34 cellular contexts compared by ENCODE assay signal in the genomic region with DNA sequence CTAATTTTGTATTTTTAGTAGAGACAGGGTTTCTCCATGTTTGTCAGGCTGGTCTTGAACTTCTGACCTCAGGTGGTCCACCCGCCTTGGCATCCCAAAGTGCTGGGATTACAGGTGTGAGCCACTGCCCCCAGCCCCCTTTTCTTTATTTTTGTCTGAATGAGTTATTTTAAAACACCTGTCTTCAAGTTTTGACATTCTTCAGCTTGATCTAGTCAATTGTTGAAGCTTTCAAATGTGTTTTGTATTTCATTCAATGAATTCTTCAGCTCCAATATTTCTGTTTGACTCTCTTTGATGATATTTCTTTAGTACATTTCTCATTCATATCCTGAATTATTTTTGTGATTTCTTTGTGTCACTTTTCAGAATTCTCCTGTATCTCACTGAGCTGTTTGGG.
"Had no signal": no experiment of that assay in that cellular context is flagged by ENCODE, and none has a peak within 500 bp of the region (broad histone marks: within the 10 kb centered on the region; RNA-seq: fewer than 3 reads in every experiment).

No MANE protein-coding gene starts in this region.

- FAIRE-seq: endometrium, endothelial cell of umbilical vein had no signal

- H3K4me1 Mint-ChIP-seq: activated CD4-positive, alpha-beta T cell treated with anti-CD3 and anti-CD28 coated beads for 36 hours; activated CD4-positive, alpha-beta T cell treated with anti-CD3 and anti-CD28 coated beads, Interleukin-2, amount 10 ng/mL, durations not matched to agents 24 days and 14 days; activated CD8-positive, alpha-beta memory T cell treated with anti-CD3 and anti-CD28 coated beads, Interleukin-2, amount 10 ng/mL, durations not matched to agents 7 days and 5 days; activated naive CD4-positive, alpha-beta T cell treated with anti-CD3 and anti-CD28 coated beads, Interleukin-2, amount 50 U/mL, for 24 hours had no signal

- H3K9me3 ChIP-seq: colonic mucosa had no signal

- H3K36me3 ChIP-seq: ascending aorta, breast epithelium, cardiac muscle cell, colonic mucosa, esophagus squamous epithelium, gastroesophageal sphincter, heart right ventricle had no signal

- DNase-seq: activated CD4-positive, alpha-beta memory T cell treated with anti-CD3 and anti-CD28 coated beads for 36 hours; activated CD4-positive, alpha-beta T cell treated with anti-CD3 and anti-CD28 coated beads for 36 hours; activated CD4-positive, alpha-beta T cell treated with anti-CD3 and anti-CD28 coated beads, Interleukin-2, amount 10 ng/mL, durations not matched to agents 24 days and 14 days; activated CD4-positive, CD25-positive, alpha-beta regulatory T cell; activated CD4-positive, CD25-positive, alpha-beta regulatory T cell treated with anti-CD3 and anti-CD28 coated beads, Interleukin-2, amount 50 U/mL, for 72 hours; activated CD8-positive, alpha-beta memory T cell treated with anti-CD3 and anti-CD28 coated beads, Interleukin-2, amount 10 ng/mL, durations not matched to agents 7 days and 5 days; activated CD8-positive, alpha-beta memory T cell treated with anti-CD3 and anti-CD28 coated beads, Interleukin-2, amount 50 U/mL, for 4 hours; activated CD8-positive, alpha-beta T cell treated with anti-CD3 and anti-CD28 coated beads, Interleukin-2, amount 10 ng/mL, durations not matched to agents 7 days and 5 days; activated effector memory CD4-positive, alpha-beta T cell treated with anti-CD3 and anti-CD28 coated beads, Interleukin-2, amount 50 U/mL, for 16 hours; activated naive CD4-positive, alpha-beta T cell treated with anti-CD3 and anti-CD28 coated beads for 36 hours; activated naive CD8-positive, alpha-beta T cell treated with anti-CD3 and anti-CD28 coated beads, Interleukin-2, amount 10 ng/mL, durations not matched to agents 7 days and 5 days; activated T-cell treated with anti-CD3 and anti-CD28 coated beads, Interleukin-2, amount 50 U/mL, for 1 hour; activated T-cell treated with anti-CD3 and anti-CD28 coated beads, Interleukin-2, amount 50 U/mL, for 48 hours; central memory CD4-positive, alpha-beta T cell; cerebellar nuclear complex; colonic mucosa; effector CD8-positive, alpha-beta T cell; esophagus squamous epithelium; foreskin melanocyte; heart right ventricle; T1000 had no signal

- H3K27me3 ChIP-seq: ascending aorta, cardiac muscle cell, colonic mucosa, esophagus squamous epithelium, gastroesophageal sphincter, heart right ventricle, hepatocyte had no signal

- H2AFZ ChIP-seq: hepatocyte had no signal

- H3K27ac Mint-ChIP-seq: activated CD4-positive, alpha-beta memory T cell treated with anti-CD3 and anti-CD28 coated beads for 36 hours; activated CD4-positive, alpha-beta T cell treated with anti-CD3 and anti-CD28 coated beads for 36 hours; activated CD4-positive, alpha-beta T cell treated with anti-CD3 and anti-CD28 coated beads, Interleukin-2, amount 10 ng/mL, durations not matched to agents 24 days and 14 days; activated CD8-positive, alpha-beta memory T cell treated with anti-CD3 and anti-CD28 coated beads, Interleukin-2, amount 10 ng/mL, durations not matched to agents 7 days and 5 days; activated CD8-positive, alpha-beta T cell treated with anti-CD3 and anti-CD28 coated beads, Interleukin-2, amount 10 ng/mL, durations not matched to agents 7 days and 5 days; activated naive CD4-positive, alpha-beta T cell treated with anti-CD3 and anti-CD28 coated beads for 36 hours; activated naive CD4-positive, alpha-beta T cell treated with anti-CD3 and anti-CD28 coated beads, Interleukin-2, amount 50 U/mL, for 24 hours; activated naive CD8-positive, alpha-beta T cell treated with anti-CD3 and anti-CD28 coated beads, Interleukin-2, amount 10 ng/mL, durations not matched to agents 7 days and 5 days; activated T-helper 1 cell treated with anti-CD3 and anti-CD28 coated beads, Interleukin-12 subunit alpha, Interleukin-12 subunit beta, Interleukin-2, Interleukin-4 antibody, amounts not matched to agents 30 ng/mL and 10 ng/mL and 1 ng/mL, durations not matched to agents 14 hours and 24 hours and 36 hours; activated T-helper 2 cell treated with anti-CD3 and anti-CD28 coated beads, Interferon-gamma antibody, Interleukin-2, Interleukin-4, amounts not matched to agents 10 μg/mL and 5 μg/mL and 100 μg/mL, durations not matched to agents 14 hours and 24 hours and 36 hours; brain; T-helper 2 cell treated with Interferon-gamma antibody and Interleukin-4, amounts not matched to agents 5 μg/mL and 100 μg/mL, for 36 hours had no signal

- H3K4me1 ChIP-seq: breast epithelium, colonic mucosa, esophagus squamous epithelium, gastroesophageal sphincter had no signal

- H3K79me2 ChIP-seq: hepatocyte had no signal

- H3K4me3 ChIP-seq: ascending aorta, breast epithelium, cardiac muscle cell, colonic mucosa, esophagus squamous epithelium, gastroesophageal sphincter, heart right ventricle, hepatocyte had no signal

- H3K4me2 ChIP-seq: hepatocyte had no signal

- H3K27ac ChIP-seq: ascending aorta, breast epithelium, cardiac muscle cell, colonic mucosa, epithelial cell of prostate, esophagus squamous epithelium, gastroesophageal sphincter, heart right ventricle, hepatocyte had no signal

- ATAC-seq: activated CD4-positive, alpha-beta T cell treated with anti-CD3 and anti-CD28 coated beads for 36 hours; activated CD8-positive, alpha-beta memory T cell treated with anti-CD3 and anti-CD28 coated beads, Interleukin-2, amount 10 ng/mL, durations not matched to agents 7 days and 5 days; activated CD8-positive, alpha-beta T cell treated with anti-CD3 and anti-CD28 coated beads, Interleukin-2, amount 10 ng/mL, durations not matched to agents 7 days and 5 days; gastroesophageal sphincter; heart right ventricle had no signal

- H3K4me3 Mint-ChIP-seq: activated CD4-positive, alpha-beta memory T cell treated with anti-CD3 and anti-CD28 coated beads for 36 hours; activated CD4-positive, alpha-beta T cell treated with anti-CD3 and anti-CD28 coated beads for 36 hours; activated CD4-positive, alpha-beta T cell treated with anti-CD3 and anti-CD28 coated beads, Interleukin-2, amount 10 ng/mL, durations not matched to agents 24 days and 14 days; activated CD8-positive, alpha-beta memory T cell treated with anti-CD3 and anti-CD28 coated beads, Interleukin-2, amount 10 ng/mL, durations not matched to agents 7 days and 5 days; activated CD8-positive, alpha-beta T cell treated with anti-CD3 and anti-CD28 coated beads, Interleukin-2, amount 10 ng/mL, durations not matched to agents 7 days and 5 days; activated naive CD4-positive, alpha-beta T cell treated with anti-CD3 and anti-CD28 coated beads for 36 hours; activated naive CD4-positive, alpha-beta T cell treated with anti-CD3 and anti-CD28 coated beads, Interleukin-2, amount 50 U/mL, for 24 hours; activated naive CD8-positive, alpha-beta T cell treated with anti-CD3 and anti-CD28 coated beads, Interleukin-2, amount 10 ng/mL, durations not matched to agents 7 days and 5 days; activated T-helper 1 cell treated with anti-CD3 and anti-CD28 coated beads, Interleukin-12 subunit alpha, Interleukin-12 subunit beta, Interleukin-2, Interleukin-4 antibody, amounts not matched to agents 30 ng/mL and 10 ng/mL and 1 ng/mL, durations not matched to agents 14 hours and 24 hours and 36 hours; T-helper 2 cell treated with Interferon-gamma antibody and Interleukin-4, amounts not matched to agents 5 μg/mL and 100 μg/mL, for 36 hours had no signal
